Comparison of ENCODE assay signal across 10 cellular contexts in the genomic region with DNA sequence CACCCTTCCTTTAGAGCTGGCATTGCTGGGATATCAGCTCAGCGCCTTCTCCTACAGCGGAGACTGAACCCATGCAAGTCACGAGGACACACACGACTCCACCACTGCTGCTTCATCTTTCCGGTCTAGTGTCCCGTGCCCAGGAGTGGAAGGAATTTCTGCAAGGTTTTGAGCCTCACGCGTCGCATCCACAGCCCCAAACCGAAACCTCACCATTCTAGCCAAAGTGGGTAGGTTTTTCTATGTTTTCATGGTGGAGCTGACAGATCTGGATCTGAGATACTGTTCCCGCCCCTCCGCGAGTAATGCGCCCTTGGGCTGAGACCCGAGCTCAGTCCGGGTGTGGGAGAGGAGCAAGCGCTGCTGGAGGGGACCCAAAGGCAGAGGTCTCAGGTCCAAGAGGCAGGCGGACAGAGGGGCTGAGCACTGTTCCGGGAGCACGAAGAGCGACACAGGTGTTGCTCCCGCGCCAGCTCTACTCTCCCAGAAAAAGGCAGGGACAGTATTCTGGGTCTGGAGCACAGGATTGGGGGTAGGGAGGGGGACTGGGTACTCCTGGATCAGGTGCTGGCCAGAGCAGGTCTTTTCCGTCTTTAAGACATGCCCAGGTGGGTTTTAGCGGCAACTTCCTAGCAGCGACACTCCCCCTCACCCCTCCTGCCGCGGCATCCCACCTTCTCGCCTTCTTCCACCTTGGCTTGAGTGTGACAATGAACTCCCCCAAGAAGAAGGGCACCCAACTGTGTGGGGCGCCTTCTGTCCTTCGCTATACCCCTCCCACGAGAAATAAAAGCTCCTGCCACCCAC. TPM values are rescaled to one million over a fixed set of nuclear protein-coding genes. Genes with fewer than 3 reads are reported as not detected.
A peak's percentile ranks its signal among the peaks of the same experiment; 100 is the strongest.
DNase-seq lines count a peak whose midpoint lies in the region; ATAC-seq, FAIRE-seq and TF ChIP-seq lines count a peak whose summit lies in the region.
"Had no signal": no experiment of that assay in that cellular context is flagged by ENCODE, and none has a peak within 500 bp of the region (broad histone marks: within the 10 kb centered on the region; RNA-seq: fewer than 3 reads in every experiment).

No MANE protein-coding gene starts in this region.

- CTCF ChIA-PET in A549 (lab: Yijun Ruan, JAX), result interaction anchor here (1.0 to 1.3 kb wide), 2 partner anchors 897 to 1020 kb away, joined by 3 to 4 read pairs; no protein-coding TSS in a partner anchor
- CTCF ChIA-PET in CD8-positive, alpha-beta T cell (lab: Charles Lee), result no interaction called here

- no peak for DNase-seq in A549 (ENCODE audit: low read depth in 1 of 2, low spot score in 1 of 2)
- DNase-seq in NCI-H1694 treated with DMSO at 0.1 percent for 48 hours (lab: John Stamatoyannopoulos, UW), result peak; percentile 40
- DNase-seq in esophagus muscularis mucosa (ENCODE audit: extremely low spot score), result no peak
- no peak for DNase-seq in stimulated activated CD4-positive, alpha-beta T cell treated with anti-CD3 and anti-CD28 coated beads, Interleukin-4, amount 100 ng/mL, for 24 hours
- no peak for DNase-seq in OCI-M2 (lab: John Stamatoyannopoulos, UW; ENCODE audit: unreplicated experiment)
- no peak for DNase-seq in CD8-positive, alpha-beta T cell
- DNase-seq: activated B cell treated with CpG ODN at 0.5 μM for 24 hours had no signal

- TF ChIP-seq CTCF in A549 (IDR thresholded peaks at IDR 0.05) (no peak), esophagus muscularis mucosa (IDR thresholded peaks at IDR 0.05) (no peak), nephron (IDR thresholded peaks at IDR 0.05; ENCODE audit: unreplicated experiment in 3 of 3) (no peak)
- TF ChIP-seq CTCF in CD8-positive, alpha-beta T cell (IDR thresholded peaks at IDR 0.05), result no peak

- H3K4me3 Mint-ChIP-seq in nephron, result peak overlapping the region; percentile 82 to 84 (median 84)
- no peak overlapping the region for H3K4me3 Mint-ChIP-seq in CD8-positive, alpha-beta T cell
- H3K4me3 Mint-ChIP-seq: activated B cell treated with CpG ODN at 0.5 μM for 24 hours had no signal

- 20% methylated on average over 20 of the region's 32 CpGs for WGBS in A549 (ENCODE audit: missing lambda C conversion rate)
- WGBS in esophagus muscularis mucosa, result 2% methylated on average over 24 of the region's 32 CpGs

- no peak for FAIRE-seq in A549 (lab: Jason Lieb, UNC)

- TF ChIP-seq POLR2A in A549 (IDR thresholded peaks at IDR 0.05; ENCODE audit: low read length), result no peak
- TF ChIP-seq POLR2A in esophagus muscularis mucosa (IDR thresholded peaks at IDR 0.05; ENCODE audit: low read depth), result no peak

- intact Hi-C loops in esophagus muscularis mucosa (cut with DNase I), result no loop called here
- intact Hi-C loops in CD8-positive, alpha-beta T cell (cut with DNase I, micrococcal nuclease), result no loop called here

- peak overlapping the region in 1 of 2 experiments; percentile 81; a peak in 3 of 6 replicates for H3K27ac ChIP-seq in A549
- no peak overlapping the region for H3K27ac ChIP-seq in esophagus muscularis mucosa (replicated peaks in 1 of 4)
- no peak overlapping the region for H3K27ac ChIP-seq in CD8-positive, alpha-beta T cell (ENCODE audit: low read depth, low read length)
- H3K27ac ChIP-seq: left lung had no signal

- peaks cover 20% of the 10 kb centered on the region for H3K4me1 Mint-ChIP-seq in nephron
- H3K4me1 Mint-ChIP-seq in CD8-positive, alpha-beta T cell (ENCODE audit: low read depth), result peaks cover 4% of the 10 kb centered on the region
- H3K4me1 Mint-ChIP-seq: activated B cell treated with CpG ODN at 0.5 μM for 24 hours had no signal

- no peaks in the 10 kb centered on the region for H3K9me3 ChIP-seq in A549
- no peaks in the 10 kb centered on the region for H3K9me3 ChIP-seq in esophagus muscularis mucosa
- no peaks in the 10 kb centered on the region for H3K9me3 ChIP-seq in CD8-positive, alpha-beta T cell (ENCODE audit: low read length)
- H3K9me3 ChIP-seq: left lung had no signal

- TF ChIP-seq EP300 in A549 (IDR thresholded peaks at IDR 0.05), result no peak
- TF ChIP-seq EP300 in esophagus muscularis mucosa (IDR thresholded peaks at IDR 0.05), result no peak

- H3K27me3 Mint-ChIP-seq in nephron (ENCODE audit: low read depth), result peaks cover 79% of the 10 kb centered on the region
- H3K27me3 Mint-ChIP-seq in CD8-positive, alpha-beta T cell (ENCODE audit: low read depth), result peaks cover 35% of the 10 kb centered on the region

- POLR2A ChIA-PET in A549 (lab: Yijun Ruan, JAX), result no interaction called here
- POLR2A ChIA-PET in CD8-positive, alpha-beta T cell (lab: Charles Lee), result no interaction called here

- peaks cover 7 to 61% (median 29%) of the 10 kb centered on the region in 4 donors for H3K27me3 ChIP-seq in esophagus muscularis mucosa
- peaks cover 14% of the 10 kb centered on the region for H3K27me3 ChIP-seq in CD8-positive, alpha-beta T cell (ENCODE audit: insufficient read depth, low read length)

- ATAC-seq in A549 (peak in 1 of 2 experiments; percentile 19; a peak in 1 of 6 replicates), GM21576 (IDR thresholded peaks at IDR 0.05; ENCODE audit: unreplicated experiment) (no peak)
- ATAC-seq in CD8-positive, alpha-beta T cell, result no peak

- no peak overlapping the region for H3K27ac Mint-ChIP-seq in nephron
- no peak overlapping the region for H3K27ac Mint-ChIP-seq in CD8-positive, alpha-beta T cell
- H3K27ac Mint-ChIP-seq: activated B cell treated with CpG ODN at 0.5 μM for 24 hours had no signal

- 0 out of 3 replicates have a peak, but pooled peaks cover 10% of the 10 kb centered on the region for H3K4me1 ChIP-seq in A549
- H3K4me1 ChIP-seq in esophagus muscularis mucosa, result peaks cover 25 to 37% (median 34%) of the 10 kb centered on the region in 4 donors
- H3K4me1 ChIP-seq in CD8-positive, alpha-beta T cell (ENCODE audit: insufficient read depth, low read length), result no peaks in the 10 kb centered on the region

- no peaks in the 10 kb centered on the region for H3K36me3 Mint-ChIP-seq in nephron (ENCODE audit: low read depth)
- no peaks in the 10 kb centered on the region for H3K36me3 Mint-ChIP-seq in CD8-positive, alpha-beta T cell

- TF ChIP-seq RAD21 in A549 (conservative IDR thresholded peaks at IDR 0.05 in 1 of 2, IDR thresholded peaks at IDR 0.05 in 1 of 2), result no peak

- H3K9me3 Mint-ChIP-seq in nephron, result no peaks in the 10 kb centered on the region
- no peaks in the 10 kb centered on the region for H3K9me3 Mint-ChIP-seq in CD8-positive, alpha-beta T cell
- H3K9me3 Mint-ChIP-seq: activated B cell treated with CpG ODN at 0.5 μM for 24 hours had no signal

- H3K4me2 ChIP-seq in A549, result peak overlapping the region; percentile 99

- H3K4me3 ChIP-seq in A549 (peak overlapping the region; percentile 58), esophagus muscularis mucosa (peak overlapping the region; percentile 44 to 60 (median 50))
- H3K4me3 ChIP-seq in CD8-positive, alpha-beta T cell (ENCODE audit: low read depth, low read length), result no peak overlapping the region
- H3K4me3 ChIP-seq: left lung had no signal

- H3K36me3 ChIP-seq in esophagus muscularis mucosa, result no peaks in the 10 kb centered on the region
- H3K36me3 ChIP-seq in CD8-positive, alpha-beta T cell (ENCODE audit: insufficient read depth, low read length), result no peaks in the 10 kb centered on the region
- H3K36me3 ChIP-seq: left lung had no signal

TF ChIP-seq in A549, 52 proteins besides CTCF, POLR2A, EP300 and RAD21 (continues in another document):
- TF ChIP-seq FOSB (CRISPR knock-in tag; IDR thresholded peaks at IDR 0.05), result no peak
- TF ChIP-seq, protein P1, sequence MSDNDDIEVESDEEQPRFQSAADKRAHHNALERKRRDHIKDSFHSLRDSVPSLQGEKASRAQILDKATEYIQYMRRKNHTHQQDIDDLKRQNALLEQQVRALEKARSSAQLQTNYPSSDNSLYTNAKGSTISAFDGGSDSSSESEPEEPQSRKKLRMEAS (IDR thresholded peaks at IDR 0.05), result no peak
- TF ChIP-seq, protein P2, sequence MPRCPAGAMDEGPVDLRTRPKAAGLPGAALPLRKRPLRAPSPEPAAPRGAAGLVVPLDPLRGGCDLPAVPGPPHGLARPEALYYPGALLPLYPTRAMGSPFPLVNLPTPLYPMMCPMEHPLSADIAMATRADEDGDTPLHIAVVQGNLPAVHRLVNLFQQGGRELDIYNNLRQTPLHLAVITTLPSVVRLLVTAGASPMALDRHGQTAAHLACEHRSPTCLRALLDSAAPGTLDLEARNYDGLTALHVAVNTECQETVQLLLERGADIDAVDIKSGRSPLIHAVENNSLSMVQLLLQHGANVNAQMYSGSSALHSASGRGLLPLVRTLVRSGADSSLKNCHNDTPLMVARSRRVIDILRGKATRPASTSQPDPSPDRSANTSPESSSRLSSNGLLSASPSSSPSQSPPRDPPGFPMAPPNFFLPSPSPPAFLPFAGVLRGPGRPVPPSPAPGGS (IDR thresholded peaks at IDR 0.05), result no peak
- no peak for TF ChIP-seq CBX2 (IDR thresholded peaks at IDR 0.05; ENCODE audit: borderline replicate concordance, low read depth)
- no peak for TF ChIP-seq HOXB13 (CRISPR knock-in tag; IDR thresholded peaks at IDR 0.05; ENCODE audit: low read depth)
- no peak for TF ChIP-seq RNF2 (IDR thresholded peaks at IDR 0.05; ENCODE audit: borderline replicate concordance, low read depth)
- no peak for TF ChIP-seq BHLHE40 (IDR thresholded peaks at IDR 0.05; ENCODE audit: low read depth, low read length)
- no peak for TF ChIP-seq ZC3H11A (IDR thresholded peaks at IDR 0.05)
- no peak for TF ChIP-seq PHF8 (IDR thresholded peaks at IDR 0.05; ENCODE audit: borderline replicate concordance, low read depth)
- no peak for TF ChIP-seq HOXA7 (CRISPR knock-in tag; IDR thresholded peaks at IDR 0.05)
- no peak for TF ChIP-seq SREBF2 (IDR thresholded peaks at IDR 0.05)
- TF ChIP-seq MYC (IDR thresholded peaks at IDR 0.05; ENCODE audit: borderline replicate concordance, low read length), result no peak
- TF ChIP-seq, protein P3, sequence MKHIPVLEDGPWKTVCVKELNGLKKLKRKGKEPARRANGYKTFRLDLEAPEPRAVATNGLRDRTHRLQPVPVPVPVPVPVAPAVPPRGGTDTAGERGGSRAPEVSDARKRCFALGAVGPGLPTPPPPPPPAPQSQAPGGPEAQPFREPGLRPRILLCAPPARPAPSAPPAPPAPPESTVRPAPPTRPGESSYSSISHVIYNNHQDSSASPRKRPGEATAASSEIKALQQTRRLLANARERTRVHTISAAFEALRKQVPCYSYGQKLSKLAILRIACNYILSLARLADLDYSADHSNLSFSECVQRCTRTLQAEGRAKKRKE (CRISPR knock-in tag; IDR thresholded peaks at IDR 0.05; ENCODE audit: low read depth), result no peak
- no peak for TF ChIP-seq HOXB5 (CRISPR knock-in tag; IDR thresholded peaks at IDR 0.05)
- no peak for TF ChIP-seq JUN (IDR thresholded peaks at IDR 0.05)
- TF ChIP-seq ZFP36 (IDR thresholded peaks at IDR 0.05; ENCODE audit: borderline replicate concordance, partially characterized antibody), result no peak

RNA-seq across cellular contexts. Expression of a gene that starts 1.9 kb away (rescaled TPM):
- polyA plus RNA-seq in A549 (2011; rRNA removed), result 0.97 and 1.1 TPM in 2 replicates
- 0.17 and 0.23 TPM in 2 replicates for polyA plus RNA-seq in A549 (2012; cell fraction: cytosol; rRNA removed)
- 0.25 and 0.44 TPM in 2 replicates for polyA plus RNA-seq in A549 (2012; cell fraction: nucleus; rRNA removed)
- 0.81 to 0.96 TPM (median 0.91 TPM) in 3 replicates for polyA plus RNA-seq in A549 (2017; fragmentation: RNase III; extraction: RNeasy Plus Mini Kit Qiagen cat#74134 plus additional on column Dnase treatment)
- polyA minus RNA-seq in A549 (2011; rRNA and poly(A)+ RNA removed), result 1.4 and 1.8 TPM in 2 replicates
- under 1 TPM; 0.23 to 0.58 (median 0.37) TPM for total RNA-seq in esophagus muscularis mucosa
- not detected for total RNA-seq in CD8-positive, alpha-beta T cell
- total RNA-seq: activated B cell treated with CpG ODN at 0.5 μM for 24 hours, left lung had no signal
